22 cellular contexts compared by ENCODE assay signal in the genomic region with DNA sequence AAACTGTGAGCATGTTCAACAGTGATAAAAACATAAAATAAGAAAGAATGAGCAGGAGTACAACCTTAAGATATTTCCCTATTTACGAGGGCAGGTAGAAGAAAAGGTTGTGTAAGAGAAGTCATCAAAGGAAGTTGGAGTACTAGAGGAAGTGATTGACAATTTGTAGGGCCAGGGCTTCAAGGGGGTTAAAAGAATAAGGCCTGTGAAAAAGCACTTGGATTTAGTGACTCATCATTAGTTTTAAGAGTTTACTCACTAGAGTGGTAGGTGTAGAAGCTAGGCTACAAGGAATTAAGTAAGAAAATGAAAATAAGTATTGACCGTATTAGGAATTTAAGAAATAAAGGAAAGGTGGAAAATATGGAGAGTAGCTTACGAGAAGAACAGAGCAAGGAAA. TPM values are rescaled to one million over a fixed set of nuclear protein-coding genes. Genes with fewer than 3 reads are reported as not detected.
DNase-seq lines count a peak whose midpoint lies in the region; ATAC-seq and TF ChIP-seq lines count a peak whose summit lies in the region.
"Had no signal": no experiment of that assay in that cellular context is flagged by ENCODE, and none has a peak within 500 bp of the region (broad histone marks: within the 10 kb centered on the region; RNA-seq: fewer than 3 reads in every experiment).

No MANE protein-coding gene starts in this region.

- H3K4me3 ChIP-seq in HCT116 (replicated peaks in 1 of 2; ENCODE audit: low read depth in 1 of 2, low read length in 2 of 2), result no peak overlapping the region
- H3K4me3 ChIP-seq in right cardiac atrium (ENCODE audit: low read length), result no peak overlapping the region
- no peak overlapping the region for H3K4me3 ChIP-seq in gastroesophageal sphincter
- H3K4me3 ChIP-seq: BLaER1 treated with 17β-estradiol and CSF1 and Interleukin-3, amounts not matched to agents 10 nM and 100 nM; right atrium auricular region; vagina had no signal

- no peaks in the 10 kb centered on the region for H4K20me1 ChIP-seq in HCT116 (ENCODE audit: insufficient read depth)

- H3K4me3 Mint-ChIP-seq in activated B cell treated with CpG ODN at 0.5 μM for 24 hours, result no peak overlapping the region
- H3K4me3 Mint-ChIP-seq: activated CD4-positive, alpha-beta memory T cell treated with anti-CD3 and anti-CD28 coated beads for 36 hours; naive thymus-derived CD4-positive, alpha-beta T cell; stimulated activated effector memory CD8-positive, alpha-beta T cell treated with anti-CD3 and anti-CD28 coated beads, Interleukin-12 subunit alpha, Interleukin-12 subunit beta, amount 100 ng/mL, for 72 hours had no signal

- WGBS in right cardiac atrium, result 91% methylated on average over 3 of the region's 3 CpGs
- 93% methylated on average over 2 to 3 of the region's 3 CpGs for WGBS in gastroesophageal sphincter (ENCODE audit: low coverage in 1 of 2), 2 donors

- no peak overlapping the region for H3K9ac ChIP-seq in HCT116 (ENCODE audit: low read length)
- H3K9ac ChIP-seq: BLaER1 treated with 17β-estradiol and CSF1 and Interleukin-3, amounts not matched to agents 10 nM and 100 nM had no signal

- ATAC-seq in HCT116, result peak; percentile 78
- ATAC-seq in activated B cell treated with CpG ODN at 0.5 μM for 24 hours (ENCODE audit: low read depth), result no peak
- ATAC-seq in right cardiac atrium, result no peak
- ATAC-seq in GM18520 (IDR thresholded peaks at IDR 0.05; ENCODE audit: unreplicated experiment), result no peak
- no peak for ATAC-seq in gastroesophageal sphincter
- ATAC-seq: naive thymus-derived CD4-positive, alpha-beta T cell; stimulated activated effector memory CD8-positive, alpha-beta T cell treated with anti-CD3 and anti-CD28 coated beads, Interleukin-12 subunit alpha, Interleukin-12 subunit beta, amount 100 ng/mL, for 72 hours had no signal

- H3K9me2 ChIP-seq in HCT116 (ENCODE audit: insufficient read depth), result no peaks in the 10 kb centered on the region

- CTCF ChIA-PET in HCT116 (lab: Charles Lee) (no interaction called here), activated B cell treated with CpG ODN at 0.5 μM for 24 hours (lab: Charles Lee) (interaction anchor here (1.4 kb wide), 1 partner anchor 212 kb away, joined by 4 read pairs; no protein-coding TSS in a partner anchor)

- POLR2A ChIA-PET in HCT116 (lab: Charles Lee) (no interaction called here), activated B cell treated with CpG ODN at 0.5 μM for 24 hours (lab: Charles Lee) (no interaction called here)

- no peaks in the 10 kb centered on the region for H3K27me3 Mint-ChIP-seq in activated B cell treated with CpG ODN at 0.5 μM for 24 hours
- H3K27me3 Mint-ChIP-seq: activated CD4-positive, alpha-beta memory T cell treated with anti-CD3 and anti-CD28 coated beads for 36 hours; naive thymus-derived CD4-positive, alpha-beta T cell had no signal

- H3K4me1 ChIP-seq in HCT116 (ENCODE audit: control insufficient read depth in 1 of 2, insufficient read depth in 2 of 2, low read length in 2 of 2) (peaks cover 0 to 8% of the 10 kb centered on the region in 2 experiments; a peak in 2 of 4 replicates), right cardiac atrium (ENCODE audit: control insufficient read depth, insufficient read depth, low read length) (no peaks in the 10 kb centered on the region), gastroesophageal sphincter (no peaks in the 10 kb centered on the region)
- H3K4me1 ChIP-seq: BLaER1 treated with 17β-estradiol and CSF1 and Interleukin-3, amounts not matched to agents 10 nM and 100 nM; right atrium auricular region; vagina had no signal

- RAD21 ChIA-PET in HCT116 (lab: Charles Lee; ENCODE audit: low non-redundant PET in 1 of 2, low total read pairs in 2 of 2, uncharacterized antibody in 2 of 2, unreplicated experiment in 2 of 2), result no interaction called here

- H3K36me3 ChIP-seq in HCT116 (ENCODE audit: control insufficient read depth in 1 of 2, insufficient read depth in 2 of 2, low read length in 2 of 2) (0 out of 4 replicates have a peak, but pooled peaks cover 0 to 5% of the 10 kb centered on the region in 2 experiments), gastroesophageal sphincter (peaks cover 0 to 72% of the 10 kb centered on the region in 2 donors)

- H3K4me1 Mint-ChIP-seq in activated B cell treated with CpG ODN at 0.5 μM for 24 hours, result no peaks in the 10 kb centered on the region
- H3K4me1 Mint-ChIP-seq: stimulated activated effector memory CD8-positive, alpha-beta T cell treated with anti-CD3 and anti-CD28 coated beads, Interleukin-12 subunit alpha, Interleukin-12 subunit beta, amount 100 ng/mL, for 72 hours had no signal

- intact Hi-C loops in HCT116 (cut with micrococcal nuclease) (no loop called here), activated B cell treated with CpG ODN at 0.5 μM for 24 hours (cut with micrococcal nuclease) (loop anchor here (5.0 kb wide), 1 partner anchor 210 kb away; no protein-coding TSS in a partner anchor), right cardiac atrium (cut with DNase I) (no loop called here)

- TF ChIP-seq POLR2A in HCT116 (IDR thresholded peaks at IDR 0.05; ENCODE audit: borderline replicate concordance, extremely low read depth, insufficient read depth, insufficient read length) (no peak), gastroesophageal sphincter (IDR thresholded peaks at IDR 0.05) (no peak)

- no peaks in the 10 kb centered on the region for H3K9me3 ChIP-seq in HCT116 (ENCODE audit: control insufficient read depth in 1 of 2, insufficient read depth in 1 of 2, low read depth in 1 of 2, low read length in 2 of 2)
- H3K9me3 ChIP-seq in right cardiac atrium (ENCODE audit: control insufficient read depth, low read length), result no peaks in the 10 kb centered on the region
- H3K9me3 ChIP-seq in gastroesophageal sphincter, result no peaks in the 10 kb centered on the region
- H3K9me3 ChIP-seq: BLaER1 treated with 17β-estradiol and CSF1 and Interleukin-3, amounts not matched to agents 10 nM and 100 nM; right atrium auricular region; vagina had no signal

- TF ChIP-seq CTCF in HCT116 (IDR thresholded peaks at IDR 0.05 in 2 of 3, conservative IDR thresholded peaks at IDR 0.05 in 1 of 3; ENCODE audit: borderline replicate concordance in 1 of 3, insufficient read depth in 1 of 3, low read depth in 2 of 3, low read length in 2 of 3) (no peak), activated B cell treated with CpG ODN at 0.5 μM for 24 hours (IDR thresholded peaks at IDR 0.05) (no peak), gastroesophageal sphincter (IDR thresholded peaks at IDR 0.05) (no peak)

- TF ChIP-seq RAD21 in HCT116 (IDR thresholded peaks at IDR 0.05; ENCODE audit: low read depth), result no peak

- H3K27ac Mint-ChIP-seq in activated B cell treated with CpG ODN at 0.5 μM for 24 hours, result peak overlapping the region; percentile 44
- H3K27ac Mint-ChIP-seq: activated CD4-positive, alpha-beta memory T cell treated with anti-CD3 and anti-CD28 coated beads for 36 hours; stimulated activated effector memory CD8-positive, alpha-beta T cell treated with anti-CD3 and anti-CD28 coated beads, Interleukin-12 subunit alpha, Interleukin-12 subunit beta, amount 100 ng/mL, for 72 hours had no signal

- no peaks in the 10 kb centered on the region for H3K79me2 ChIP-seq in HCT116 (ENCODE audit: insufficient read depth, low read length)

- H3K27me3 ChIP-seq in HCT116 (ENCODE audit: insufficient read depth, low read length) (no peaks in the 10 kb centered on the region), right cardiac atrium (ENCODE audit: control insufficient read depth, insufficient read depth) (no peaks in the 10 kb centered on the region), gastroesophageal sphincter (no peaks in the 10 kb centered on the region)
- H3K27me3 ChIP-seq: BLaER1 treated with 17β-estradiol and CSF1 and Interleukin-3, amounts not matched to agents 10 nM and 100 nM; right atrium auricular region; vagina had no signal

- no peak overlapping the region for H3K27ac ChIP-seq in HCT116 (ENCODE audit: low read depth, low read length)
- no peak overlapping the region for H3K27ac ChIP-seq in right cardiac atrium (ENCODE audit: low read length)
- H3K27ac ChIP-seq in gastroesophageal sphincter, result no peak overlapping the region
- H3K27ac ChIP-seq: BLaER1 treated with 17β-estradiol and CSF1 and Interleukin-3, amounts not matched to agents 10 nM and 100 nM; right atrium auricular region; vagina had no signal

- H3K9me3 Mint-ChIP-seq in activated B cell treated with CpG ODN at 0.5 μM for 24 hours, result no peaks in the 10 kb centered on the region
- H3K9me3 Mint-ChIP-seq: activated CD4-positive, alpha-beta memory T cell treated with anti-CD3 and anti-CD28 coated beads for 36 hours; naive thymus-derived CD4-positive, alpha-beta T cell; stimulated activated effector memory CD8-positive, alpha-beta T cell treated with anti-CD3 and anti-CD28 coated beads, Interleukin-12 subunit alpha, Interleukin-12 subunit beta, amount 100 ng/mL, for 72 hours had no signal

- no TSS peak for BruUV-seq in HCT116 (replicated peaks; lab: Mats Ljungman, UMichigan)

- no peak overlapping the region for H2AFZ ChIP-seq in HCT116 (ENCODE audit: low read depth, low read length, poor library complexity, severe bottlenecking)

- peak; percentile 59 for DNase-seq in DMS53 (lab: John Stamatoyannopoulos, UW)
- peak; percentile 47 for DNase-seq in HCT116 (ENCODE audit: low read depth, low spot score)
- DNase-seq in activated B cell treated with CpG ODN at 0.5 μM for 24 hours, result no peak
- peak; percentile 60 for DNase-seq in kidney tubule cell (ENCODE audit: low spot score)
- no peak for DNase-seq in HuH-7 (ENCODE audit: low spot score)
- DNase-seq in right cardiac atrium, result no peak
- DNase-seq: activated CD4-positive, alpha-beta memory T cell treated with anti-CD3 and anti-CD28 coated beads for 36 hours; activated gamma-delta T cell; central memory CD4-positive, alpha-beta T cell; head of caudate nucleus; KG1; naive thymus-derived CD4-positive, alpha-beta T cell; NCI-H2029; NCI-H774; SHP77; T-helper 9 cell had no signal

- peak overlapping the region; percentile 18; the same call in 1 of the 2 replicates for H3K4me2 ChIP-seq in HCT116 (ENCODE audit: low read length)
- H3K4me2 ChIP-seq: BLaER1 treated with 17β-estradiol and CSF1 and Interleukin-3, amounts not matched to agents 10 nM and 100 nM had no signal

- no peak for TF ChIP-seq EP300 in gastroesophageal sphincter (IDR thresholded peaks at IDR 0.05)

- H3K36me3 Mint-ChIP-seq in activated B cell treated with CpG ODN at 0.5 μM for 24 hours (ENCODE audit: low read depth), result peaks cover 64% of the 10 kb centered on the region

TF ChIP-seq in HCT116, 20 proteins besides CTCF, POLR2A, EP300 and RAD21 (continues in another document):
- TF ChIP-seq ELF1 (IDR thresholded peaks at IDR 0.05; ENCODE audit: borderline replicate concordance, low read depth) (no peak), EZH2phosphoT487 (IDR thresholded peaks at IDR 0.05; ENCODE audit: borderline replicate concordance) (no peak), EZH2 (IDR thresholded peaks at IDR 0.05) (no peak), TCF7L2 (IDR thresholded peaks at IDR 0.05; ENCODE audit: borderline replicate concordance, extremely low read depth, insufficient read depth, insufficient read length) (peak; percentile 45), SP1 (IDR thresholded peaks at IDR 0.05; ENCODE audit: low read depth) (peak; percentile 50)

RNA-seq across cellular contexts. Expression of a gene that starts 23.6 kb away (rescaled TPM):
- total RNA-seq in HCT116 (2021; ENCODE audit: unreplicated experiment) (not detected), activated B cell treated with CpG ODN at 0.5 μM for 24 hours (6.0 and 6.9 TPM in 2 replicates), right cardiac atrium (1 to 10 TPM; 1.1 to 1.4 (median 1.2) TPM), gastroesophageal sphincter (1 to 10 TPM; 1.0 to 6.2 (median 4.1) TPM)
- polyA plus RNA-seq in HCT116 (2012), result 0.44 and 1.2 TPM in 2 replicates
- 1.9 TPM for polyA plus RNA-seq in right cardiac atrium

Comparison
In these comparisons a context has a peak if more than half of its experiments do, and no peak if none do; other contexts are left out.
1. DNase-seq: peak in DMS53 (single experiment), HCT116 (single experiment) and kidney tubule cell (single experiment); none in activated B cell treated with CpG ODN at 0.5 μM for 24 hours (single experiment), HuH-7 (single experiment) and right cardiac atrium (0 of 3).